Comparison of ENCODE assay signal across 8 cellular contexts in the genomic region with DNA sequence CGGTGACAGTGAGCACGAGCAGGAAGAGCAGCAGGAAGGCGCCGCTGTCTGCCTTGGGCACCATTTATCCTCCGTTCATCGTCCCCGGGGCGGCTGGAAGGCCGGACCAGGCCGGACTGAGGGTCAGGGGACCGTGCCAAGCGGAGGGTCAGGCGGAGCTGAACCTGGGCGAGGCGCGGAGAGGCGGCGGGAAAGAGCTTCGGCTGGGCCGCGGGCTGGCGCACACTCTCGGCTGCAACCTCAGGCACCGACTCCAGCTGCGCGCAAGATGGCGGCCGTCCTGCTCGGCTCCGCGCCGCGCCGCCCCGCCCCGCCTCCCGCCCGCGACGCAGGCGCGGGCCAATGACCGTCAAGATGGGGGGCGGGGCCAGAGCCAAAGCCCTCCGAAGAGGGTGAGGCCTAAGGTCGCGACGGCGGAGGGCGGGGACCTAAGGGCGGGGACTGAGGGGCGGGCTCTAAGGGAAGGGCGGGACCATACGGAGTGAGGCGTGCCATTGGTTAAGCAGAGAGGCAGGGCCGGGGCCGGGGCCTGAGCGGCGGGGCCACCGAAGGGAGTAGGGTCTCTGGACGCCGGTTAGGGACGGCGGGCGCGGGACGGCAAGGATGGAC. TPM values are rescaled to one million over a fixed set of nuclear protein-coding genes. Genes with fewer than 3 reads are reported as not detected.
DNase-seq lines count a peak whose midpoint lies in the region; ATAC-seq and TF ChIP-seq lines count a peak whose summit lies in the region.

A gene with protein sequence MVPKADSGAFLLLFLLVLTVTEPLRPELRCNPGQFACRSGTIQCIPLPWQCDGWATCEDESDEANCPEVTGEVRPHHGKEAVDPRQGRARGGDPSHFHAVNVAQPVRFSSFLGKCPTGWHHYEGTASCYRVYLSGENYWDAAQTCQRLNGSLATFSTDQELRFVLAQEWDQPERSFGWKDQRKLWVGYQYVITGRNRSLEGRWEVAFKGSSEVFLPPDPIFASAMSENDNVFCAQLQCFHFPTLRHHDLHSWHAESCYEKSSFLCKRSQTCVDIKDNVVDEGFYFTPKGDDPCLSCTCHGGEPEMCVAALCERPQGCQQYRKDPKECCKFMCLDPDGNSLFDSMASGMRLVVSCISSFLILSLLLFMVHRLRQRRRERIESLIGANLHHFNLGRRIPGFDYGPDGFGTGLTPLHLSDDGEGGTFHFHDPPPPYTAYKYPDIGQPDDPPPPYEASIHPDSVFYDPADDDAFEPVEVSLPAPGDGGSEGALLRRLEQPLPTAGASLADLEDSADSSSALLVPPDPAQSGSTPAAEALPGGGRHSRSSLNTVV (minus strand): TSS at position 270 of the 609 bp plus-strand sequence. CDS start 206 bp downstream, at position 64.

- H3K9me3 Mint-ChIP-seq in T-helper 2 cell treated with Interferon-gamma antibody and Interleukin-4, amounts not matched to agents 5 μg/mL and 100 μg/mL, for 36 hours = no peaks in the 10 kb centered on the region

- H3K4me1 ChIP-seq in ascending aorta (peaks cover 16 to 27% of the 10 kb centered on the region in 2 donors), right cardiac atrium (ENCODE audit: control insufficient read depth, insufficient read depth, low read length) (peaks cover 6% of the 10 kb centered on the region), uterus (peaks cover 0 to 28% of the 10 kb centered on the region in 2 donors)

- H3K4me3 ChIP-seq in ascending aorta (peak within 1 kb of the TSS; percentile 86 to 97), right cardiac atrium (ENCODE audit: low read length) (peak within 1 kb of the TSS; percentile 85), uterus (peak within 1 kb of the TSS; percentile 84 to 85)

- under 1% methylated on average over 67 of the region's 67 CpGs for WGBS in right cardiac atrium

- H3K4me3 Mint-ChIP-seq in T-helper 2 cell treated with Interferon-gamma antibody and Interleukin-4, amounts not matched to agents 5 μg/mL and 100 μg/mL, for 36 hours = peak within 1 kb of the TSS; percentile 92

- peak within 1 kb of the TSS; percentile 72 for H3K27ac Mint-ChIP-seq in T-helper 2 cell treated with Interferon-gamma antibody and Interleukin-4, amounts not matched to agents 5 μg/mL and 100 μg/mL, for 36 hours

- peak; percentile 85 for ATAC-seq in GM18502 (IDR thresholded peaks at IDR 0.05; ENCODE audit: poor library complexity, unreplicated experiment)
- ATAC-seq in HG02970 (IDR thresholded peaks at IDR 0.05; ENCODE audit: low FRiP score, unreplicated experiment) = peak; percentile 76
- peak; percentile 98 to 99 for ATAC-seq in right cardiac atrium

- peak within 1 kb of the TSS; percentile 83 to 87 for H3K27ac ChIP-seq in ascending aorta
- peak within 1 kb of the TSS; percentile 94 for H3K27ac ChIP-seq in right cardiac atrium (ENCODE audit: low read length)
- H3K27ac ChIP-seq in uterus = peak within 1 kb of the TSS; percentile 84 to 90

- H3K27me3 ChIP-seq in ascending aorta (no peaks in the 10 kb centered on the region), right cardiac atrium (ENCODE audit: control insufficient read depth, insufficient read depth) (no peaks in the 10 kb centered on the region), uterus (no peaks in the 10 kb centered on the region)

- peaks cover 2% of the 10 kb centered on the region for H3K36me3 Mint-ChIP-seq in T-helper 2 cell treated with Interferon-gamma antibody and Interleukin-4, amounts not matched to agents 5 μg/mL and 100 μg/mL, for 36 hours (ENCODE audit: low read depth)

- intact Hi-C loops in ascending aorta (cut with DNase I) (loop anchor here (1.0 kb wide), 2 partner anchors 22 to 56 kb away; a partner anchor contains a TSS), right cardiac atrium (cut with DNase I) (no loop called here), uterus (cut with DNase I; ENCODE audit: low total_unique reads) (no loop called here)

- DNase-seq in NCI-H2029 (lab: John Stamatoyannopoulos, UW) (peak; percentile 93), ascending aorta (ENCODE audit: low spot score in 2 of 2) (peak; percentile 87 to 98), right cardiac atrium (peak; percentile 97 to 99 (median 98)), putamen (ENCODE audit: low spot score) (peak; percentile 98), uterus (peak; percentile 96)
- DNase-seq in T-helper 2 cell treated with Interferon-gamma antibody and Interleukin-4, amounts not matched to agents 5 μg/mL and 100 μg/mL, for 36 hours (ENCODE audit: low spot score) = peak; percentile 91

- H3K9me3 ChIP-seq in ascending aorta (no peaks in the 10 kb centered on the region), right cardiac atrium (ENCODE audit: control insufficient read depth, low read length) (no peaks in the 10 kb centered on the region), uterus (no peaks in the 10 kb centered on the region)

- H3K27me3 Mint-ChIP-seq in T-helper 2 cell treated with Interferon-gamma antibody and Interleukin-4, amounts not matched to agents 5 μg/mL and 100 μg/mL, for 36 hours (ENCODE audit: low read depth) = no peaks in the 10 kb centered on the region

- peaks cover 25% of the 10 kb centered on the region for H3K4me1 Mint-ChIP-seq in T-helper 2 cell treated with Interferon-gamma antibody and Interleukin-4, amounts not matched to agents 5 μg/mL and 100 μg/mL, for 36 hours (ENCODE audit: low read depth)

- TF ChIP-seq POLR2A in uterus (IDR thresholded peaks at IDR 0.05) = peak; percentile 84 to 86

- TF ChIP-seq CTCF in ascending aorta (IDR thresholded peaks at IDR 0.05) = no peak
- peak in 1 of 4 experiments; percentile 5 for TF ChIP-seq CTCF in uterus (IDR thresholded peaks at IDR 0.05)

- H3K36me3 ChIP-seq in ascending aorta (peaks cover 0 to 4% of the 10 kb centered on the region in 2 donors), uterus (no peaks in the 10 kb centered on the region)

RNA-seq across cellular contexts. Expression of the gene that starts here (rescaled TPM):
- total RNA-seq in ascending aorta (34.7 TPM), right cardiac atrium (10 to 100 TPM; 28.9 to 38.8 (median 35.4) TPM), uterus (10 to 100 TPM; 18.2 to 88.9 (median 47.6) TPM)
- 34.9 TPM for polyA plus RNA-seq in right cardiac atrium

Comparison
In these comparisons a context has a peak if more than half of its experiments do, and no peak if none do; other contexts are left out.
1. Peak in every context shown above with its lines: DNase-seq, ATAC-seq, H3K4me3 ChIP-seq and H3K27ac ChIP-seq.